In the genomic region with DNA sequence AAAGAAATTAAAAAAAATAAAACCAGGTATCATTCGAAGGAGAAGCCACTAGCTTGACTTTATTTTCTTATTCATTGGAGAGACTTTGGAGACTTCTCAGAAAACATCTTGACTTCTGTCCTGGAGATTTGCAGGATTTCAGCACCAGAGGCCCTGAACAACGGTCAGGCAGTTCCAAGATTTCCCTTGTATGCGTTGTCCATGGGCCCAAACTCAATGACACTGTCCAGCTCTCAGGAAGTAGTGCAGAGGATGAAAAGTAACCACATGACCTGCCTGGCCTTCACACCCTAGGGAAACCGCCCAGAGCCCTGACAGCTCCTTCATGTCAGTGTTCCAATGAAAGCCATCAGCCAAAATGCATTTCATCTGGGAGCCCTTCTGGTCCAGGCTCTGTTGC, we compare ENCODE assay signal across 33 cellular contexts.
"Had no signal": no experiment of that assay in that cellular context is flagged by ENCODE, and none has a peak within 500 bp of the region (broad histone marks: within the 10 kb centered on the region; RNA-seq: fewer than 3 reads in every experiment).

No MANE protein-coding gene starts in this region.

- DNase-seq: Karpas-422, Kasumi-1, MG63, MM.1S, MV-4-11, NCI-H1048, NCI-H1092, NCI-H1092 treated with DMSO at 0.1 percent for 48 hours, NCI-H1105, NCI-H1105 treated with DMSO at 0.1 percent for 48 hours, NCI-H1417, NCI-H1417 treated with DMSO at 0.1 percent for 48 hours, NCI-H1436, NCI-H1436 treated with DMSO at 0.1 percent for 48 hours, NCI-H146, NCI-H1694, NCI-H1694 treated with DMSO at 0.1 percent for 48 hours, NCI-H187, NCI-H187 treated with DMSO at 0.1 percent for 48 hours, NCI-H1930, NCI-H2029, NCI-H2029 treated with DMSO at 0.1 percent for 48 hours, NCI-H2081, NCI-H2081 treated with DMSO at 0.1 percent for 48 hours, NCI-H2107, NCI-H2171, NCI-H2171 treated with DMSO at 0.1 percent for 48 hours, NCI-H2227 treated with DMSO at 0.1 percent for 48 hours, NCI-H226, NCI-H446, NCI-H446 treated with DMSO at 0.1 percent for 48 hours, NCI-H510A, NCI-H510A treated with DMSO at 0.1 percent for 48 hours had no signal

- H3K27me3 ChIP-seq: MG63 had no signal

- H3K4me3 ChIP-seq: MG63 had no signal

- H3K9me3 ChIP-seq: MG63 had no signal

- H3K36me3 ChIP-seq: MG63 had no signal
